ENCODE assay signal across 1 cellular context in genomic region chr10:124152781-124153600, GRCh38.
TF ChIP-seq lines count a peak whose summit lies in the region.

No MANE protein-coding gene starts in this region.

TF ChIP-seq in HepG2, 621 proteins besides CTCF, POLR2A, EP300 and RAD21 (continued from another document and continues in another):
- peak; percentile 48 for TF ChIP-seq ZNF687 (CRISPR knock-in tag; IDR thresholded peaks at IDR 0.05)
- peak; percentile 55; the same call in 1 of the 2 replicates for TF ChIP-seq NFE2L2 (IDR thresholded peaks at IDR 0.05; ENCODE audit: low read length)
- peak; percentile 13; the same call in 1 of the 2 replicates for TF ChIP-seq ZFP91 (CRISPR knock-in tag; IDR thresholded peaks at IDR 0.05; ENCODE audit: borderline replicate concordance)
- TF ChIP-seq SRY (CRISPR knock-in tag; IDR thresholded peaks at IDR 0.05), result no peak
- TF ChIP-seq ZBTB10 (CRISPR knock-in tag; IDR thresholded peaks at IDR 0.05; ENCODE audit: borderline replicate concordance), result no peak
- 0 out of 2 replicates have a peak, but pooled peaks have one; percentile 38 for TF ChIP-seq SAP130 (CRISPR knock-in tag; IDR thresholded peaks at IDR 0.05; ENCODE audit: low read depth)
- TF ChIP-seq NFYC (CRISPR knock-in tag; IDR thresholded peaks at IDR 0.05), result no peak
- TF ChIP-seq ZBTB38 (CRISPR knock-in tag; IDR thresholded peaks at IDR 0.05), result 0 out of 2 replicates have a peak, but pooled peaks have one; percentile 34
- TF ChIP-seq SRSF9 (IDR thresholded peaks at IDR 0.05; ENCODE audit: borderline replicate concordance, insufficient read depth, low read depth, low read length, poor library complexity, severe bottlenecking), result no peak
- no peak for TF ChIP-seq MAF1 (CRISPR knock-in tag; IDR thresholded peaks at IDR 0.05; ENCODE audit: borderline replicate concordance)
- TF ChIP-seq ZBTB2 (CRISPR knock-in tag; IDR thresholded peaks at IDR 0.05; ENCODE audit: low read depth), result no peak
- no peak for TF ChIP-seq SOX13 (IDR thresholded peaks at IDR 0.05)
- TF ChIP-seq SOX13 (CRISPR knock-in tag; conservative IDR thresholded peaks at IDR 0.05 in 1 of 2, IDR thresholded peaks at IDR 0.05 in 1 of 2), result no peak
- TF ChIP-seq MLX (CRISPR knock-in tag; IDR thresholded peaks at IDR 0.05), result no peak
- TF ChIP-seq ZSCAN5A (CRISPR knock-in tag; IDR thresholded peaks at IDR 0.05; ENCODE audit: borderline replicate concordance), result no peak
- no peak for TF ChIP-seq MED8 (CRISPR knock-in tag; IDR thresholded peaks at IDR 0.05; ENCODE audit: insufficient replicate concordance)
- TF ChIP-seq EED (CRISPR knock-in tag; IDR thresholded peaks at IDR 0.05), result no peak
- peak; percentile 18 for TF ChIP-seq TEAD3 (CRISPR knock-in tag; optimal IDR thresholded peaks at IDR 0.05; ENCODE audit: borderline replicate concordance)
- TF ChIP-seq TCF7 (IDR thresholded peaks at IDR 0.05; ENCODE audit: low read depth), result no peak
- TF ChIP-seq ZNF33A (CRISPR knock-in tag; IDR thresholded peaks at IDR 0.05; ENCODE audit: borderline replicate concordance), result no peak
- TF ChIP-seq ZNF83 (CRISPR knock-in tag; IDR thresholded peaks at IDR 0.05; ENCODE audit: borderline replicate concordance), result no peak
- TF ChIP-seq GATA4 (IDR thresholded peaks at IDR 0.05; ENCODE audit: borderline replicate concordance, low read depth), result no peak
- TF ChIP-seq ZBTB7A (CRISPR knock-in tag; IDR thresholded peaks at IDR 0.05), result no peak
- TF ChIP-seq GABPB1 (CRISPR knock-in tag; IDR thresholded peaks at IDR 0.05), result 0 out of 2 replicates have a peak, but pooled peaks have one; percentile 25
- TF ChIP-seq GABPA (IDR thresholded peaks at IDR 0.05; ENCODE audit: low read depth, low read length), result no peak
- peak; percentile 65 for TF ChIP-seq GABPA (CRISPR knock-in tag; IDR thresholded peaks at IDR 0.05; ENCODE audit: low read depth)
- no peak for TF ChIP-seq FOXA1 (IDR thresholded peaks at IDR 0.05)
- no peak for TF ChIP-seq FOXA1 (CRISPR knock-in tag; IDR thresholded peaks at IDR 0.05)
- TF ChIP-seq NFE2L1 (CRISPR knock-in tag; IDR thresholded peaks at IDR 0.05; ENCODE audit: borderline replicate concordance), result 0 out of 2 replicates have a peak, but pooled peaks have one; percentile 40
- no peak for TF ChIP-seq SIX4 (CRISPR knock-in tag; IDR thresholded peaks at IDR 0.05)
- no peak for TF ChIP-seq SMYD3 (CRISPR knock-in tag; IDR thresholded peaks at IDR 0.05)
- no peak for TF ChIP-seq PCBP2 (optimal IDR thresholded peaks at IDR 0.05; ENCODE audit: low read depth, low read length, poor library complexity, severe bottlenecking)
- TF ChIP-seq PCBP1 (IDR thresholded peaks at IDR 0.05; ENCODE audit: borderline replicate concordance, low read depth, low read length), result no peak
- TF ChIP-seq RARA (CRISPR knock-in tag; IDR thresholded peaks at IDR 0.05), result 0 out of 2 replicates have a peak, but pooled peaks have one; percentile 10
- TF ChIP-seq ZNF264 (CRISPR knock-in tag; IDR thresholded peaks at IDR 0.05), result no peak
- TF ChIP-seq RNF2 (conservative IDR thresholded peaks at IDR 0.05; ENCODE audit: low read depth), result no peak
- TF ChIP-seq IKZF5 (CRISPR knock-in tag; IDR thresholded peaks at IDR 0.05), result 0 out of 2 replicates have a peak, but pooled peaks have one; percentile 26
- TF ChIP-seq ATF7 (IDR thresholded peaks at IDR 0.05), result no peak
- no peak for TF ChIP-seq ATF7 (CRISPR knock-in tag; IDR thresholded peaks at IDR 0.05)
- 0 out of 2 replicates have a peak, but pooled peaks have one; percentile 38 for TF ChIP-seq ARID5B (CRISPR knock-in tag; IDR thresholded peaks at IDR 0.05)
- no peak for TF ChIP-seq ZNF749 (CRISPR knock-in tag; IDR thresholded peaks at IDR 0.05; ENCODE audit: borderline replicate concordance)
- TF ChIP-seq ZNF740 (CRISPR knock-in tag; IDR thresholded peaks at IDR 0.05), result no peak
- 0 out of 2 replicates have a peak, but pooled peaks have one; percentile 19 for TF ChIP-seq HIC2 (CRISPR knock-in tag; IDR thresholded peaks at IDR 0.05; ENCODE audit: low read depth)
- TF ChIP-seq NR2F1 (CRISPR knock-in tag; IDR thresholded peaks at IDR 0.05), result no peak
- TF ChIP-seq ETV5 (CRISPR knock-in tag; IDR thresholded peaks at IDR 0.05; ENCODE audit: borderline replicate concordance), result peak; percentile 72
